Comparison of ENCODE assay signal across 8 cellular contexts in the genomic region with DNA sequence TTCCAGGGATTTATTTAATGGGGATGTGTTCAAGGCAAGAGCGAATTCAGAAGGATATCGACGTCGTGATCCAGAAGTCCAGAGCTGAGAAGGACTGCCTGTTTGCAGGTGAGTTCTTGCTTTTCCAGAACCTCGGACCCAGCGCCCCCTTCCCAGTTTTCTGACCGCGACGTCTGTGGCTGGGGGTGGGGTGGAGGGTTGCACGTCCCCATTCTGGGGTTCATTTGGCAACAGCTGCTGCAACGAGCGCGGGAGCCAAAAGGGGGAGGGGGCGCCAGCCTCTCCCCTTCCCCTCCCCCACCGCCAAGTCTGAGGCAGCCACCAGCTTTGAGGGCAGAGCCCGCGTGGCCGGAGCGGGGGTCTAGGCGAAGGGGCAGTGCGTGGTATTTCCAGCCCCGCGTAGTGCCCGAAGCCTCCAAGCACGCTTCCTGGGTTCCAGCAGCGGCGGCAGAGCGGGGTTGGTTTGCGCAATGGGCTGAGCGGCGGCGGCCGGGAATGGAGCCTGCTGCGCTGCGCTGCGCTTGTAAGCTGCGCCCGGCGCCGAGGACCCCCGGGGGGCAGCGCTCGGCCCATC. TPM values are rescaled to one million over a fixed set of nuclear protein-coding genes. Genes with fewer than 3 reads are reported as not detected.
DNase-seq lines count a peak whose midpoint lies in the region; ATAC-seq, FAIRE-seq and TF ChIP-seq lines count a peak whose summit lies in the region.

No MANE protein-coding gene starts in this region.

- peak overlapping the region; percentile 95 for H3K27ac Mint-ChIP-seq in CD4-positive, alpha-beta T cell

- H4K20me1 ChIP-seq in PC-3 (ENCODE audit: low read length) (no peaks in the 10 kb centered on the region), GM12878 (ENCODE audit: control insufficient read depth, insufficient read depth) (no peaks in the 10 kb centered on the region), smooth muscle cell (ENCODE audit: low read depth) (peaks cover 8% of the 10 kb centered on the region)

- CTCF ChIA-PET in CD4-positive, alpha-beta T cell (lab: Charles Lee), result interaction anchor here (1.0 to 1.9 kb wide), 2 partner anchors 53 to 226 kb away, joined by 3 to 9 read pairs; partner anchors contain the start of gene EMB
- CTCF ChIA-PET in PC-3 (lab: Charles Lee), result no interaction called here
- CTCF ChIA-PET in GM12878 (lab: Yijun Ruan, JAX), result interaction anchor here (0.9 to 1.5 kb wide), 4 partner anchors 26 to 100 kb away, joined by 3 to 4 read pairs (median 3); no protein-coding TSS in a partner anchor

- peaks cover 53% of the 10 kb centered on the region for H3K36me3 Mint-ChIP-seq in CD4-positive, alpha-beta T cell (ENCODE audit: low read depth)

- H3K36me3 ChIP-seq in PC-3 (ENCODE audit: low read depth, low read length), result no peaks in the 10 kb centered on the region
- H3K36me3 ChIP-seq in GM12878 (ENCODE audit: control insufficient read depth in 2 of 2, insufficient read depth in 2 of 2, low read length in 1 of 2), result no peaks in the 10 kb centered on the region; a peak in 2 of 4 replicates
- H3K36me3 ChIP-seq in smooth muscle cell (ENCODE audit: low read depth), result no peaks in the 10 kb centered on the region

- peak in 7 of 10 experiments; percentile 31 to 54 (median 43) for DNase-seq in CD4-positive, alpha-beta T cell
- DNase-seq in PC-3 (no peak), GM12878 (ENCODE audit: low read depth, low spot score) (no peak), iPS-NIHi7 (ENCODE audit: extremely low spot score) (peak; percentile 21), smooth muscle cell (lab: John Stamatoyannopoulos, UW; ENCODE audit: unreplicated experiment) (peak; percentile 64), OCI-M2 (lab: John Stamatoyannopoulos, UW; ENCODE audit: unreplicated experiment) (no peak)

- no peaks in the 10 kb centered on the region for H3K27me3 ChIP-seq in CD4-positive, alpha-beta T cell (ENCODE audit: control insufficient read depth, insufficient read depth, low read length)
- H3K27me3 ChIP-seq in PC-3 (ENCODE audit: low read length) (peaks cover 16% of the 10 kb centered on the region), GM12878 (replicated peaks in 1 of 2; ENCODE audit: control insufficient read depth in 2 of 2, insufficient read depth in 2 of 2, low read length in 1 of 2) (no peaks in the 10 kb centered on the region), smooth muscle cell (ENCODE audit: low read depth) (no peaks in the 10 kb centered on the region)

- H3K9me2 ChIP-seq in PC-3 (replicated peaks; ENCODE audit: low read length), result no peaks in the 10 kb centered on the region

- H3K4me3 Mint-ChIP-seq in CD4-positive, alpha-beta T cell, result peak overlapping the region; percentile 93

- no peaks in the 10 kb centered on the region for H3K9me3 ChIP-seq in CD4-positive, alpha-beta T cell (ENCODE audit: control insufficient read depth, low read length)
- H3K9me3 ChIP-seq in PC-3 (ENCODE audit: low read length) (no peaks in the 10 kb centered on the region), GM12878 (replicated peaks; ENCODE audit: control insufficient read depth, insufficient read depth, low read length) (no peaks in the 10 kb centered on the region), smooth muscle cell (replicated peaks; ENCODE audit: low read depth) (no peaks in the 10 kb centered on the region)

- peak overlapping the region; percentile 66 for H3K4me3 ChIP-seq in PC-3 (ENCODE audit: low read length)
- peak overlapping the region; percentile 81 for H3K4me3 ChIP-seq in GM12878
- H3K4me3 ChIP-seq in smooth muscle cell, result peak overlapping the region; percentile 65

- peak; percentile 61 for ATAC-seq in CD4-positive, alpha-beta T cell (ENCODE audit: poor library complexity)
- ATAC-seq in GM19324 (IDR thresholded peaks at IDR 0.05; ENCODE audit: low FRiP score, unreplicated experiment), result peak; percentile 45
- peak; percentile 56 for ATAC-seq in HG03354 (IDR thresholded peaks at IDR 0.05; ENCODE audit: poor library complexity, severe bottlenecking, unreplicated experiment)
- ATAC-seq in PC-3, result 0 out of 2 replicates have a peak, but pooled peaks have one; percentile 29
- ATAC-seq in GM12878, result peak; percentile 77

- H3F3A ChIP-seq in PC-3 (ENCODE audit: low read length, unreplicated experiment) (no peaks in the 10 kb centered on the region), smooth muscle cell (ENCODE audit: low read depth) (no peaks in the 10 kb centered on the region)

- H3K4me1 ChIP-seq in PC-3 (ENCODE audit: insufficient read depth, low read length) (no peaks in the 10 kb centered on the region), GM12878 (ENCODE audit: control insufficient read depth, insufficient read depth, low read length) (peaks cover 4% of the 10 kb centered on the region; the same call in 1 of the 2 replicates), smooth muscle cell (ENCODE audit: low read depth) (peaks cover 23% of the 10 kb centered on the region)

- H3K27ac ChIP-seq in CD4-positive, alpha-beta T cell (ENCODE audit: low read depth, low read length), result peak overlapping the region; percentile 100
- H3K27ac ChIP-seq in PC-3 (ENCODE audit: low read length), result no peak overlapping the region
- peak overlapping the region; percentile 91 for H3K27ac ChIP-seq in GM12878 (ENCODE audit: control insufficient read depth, insufficient read depth)
- H3K27ac ChIP-seq in smooth muscle cell (ENCODE audit: low read depth), result peak overlapping the region; percentile 84

- FAIRE-seq in GM12878 (lab: Jason Lieb, UNC), result no peak

- SMC1A ChIA-PET in GM12878 (lab: Charles Lee; ENCODE audit: uncharacterized antibody, unreplicated experiment), result interaction anchor here (1.5 to 3.3 kb wide), 4 partner anchors 18 to 90 kb away, joined by 5 to 11 read pairs (median 7); no protein-coding TSS in a partner anchor

- no peaks in the 10 kb centered on the region for H3K79me2 ChIP-seq in PC-3 (ENCODE audit: low read length)
- H3K79me2 ChIP-seq in GM12878 (ENCODE audit: control insufficient read depth, insufficient read depth, low read length), result peaks cover 51% of the 10 kb centered on the region
- H3K79me2 ChIP-seq in smooth muscle cell (ENCODE audit: low read depth), result peaks cover 47% of the 10 kb centered on the region

- RAD21 ChIA-PET in GM12878 (lab: Charles Lee; ENCODE audit: unreplicated experiment), result interaction anchor here (0.6 to 1.5 kb wide), 3 partner anchors 43 to 81 kb away, joined by 4 to 7 read pairs (median 5); no protein-coding TSS in a partner anchor

- H3K4me2 ChIP-seq in PC-3 (ENCODE audit: low read length), result peak overlapping the region; percentile 83
- H3K4me2 ChIP-seq in GM12878 (ENCODE audit: control insufficient read depth, insufficient read depth), result 0 out of 2 replicates have a peak overlapping the region, but pooled peaks have one; percentile 27
- peak overlapping the region; percentile 85 for H3K4me2 ChIP-seq in smooth muscle cell

- H3K4me1 Mint-ChIP-seq in CD4-positive, alpha-beta T cell (ENCODE audit: low read depth), result peaks cover 65% of the 10 kb centered on the region

- TF ChIP-seq EP300 in GM12878 (IDR thresholded peaks at IDR 0.05; ENCODE audit: borderline replicate concordance in 1 of 2, control insufficient read depth in 1 of 2, low read depth in 2 of 2, low read length in 2 of 2), result no peak

- intact Hi-C loops in CD4-positive, alpha-beta T cell (cut with DNase I, micrococcal nuclease), result loop anchor here in 1 of 2 experiments (5.0 kb wide), 3 partner anchors 75 to 155 kb away; no protein-coding TSS in a partner anchor
- intact Hi-C loops in PC-3 (cut with micrococcal nuclease) (no loop called here), GM12878 (cut with micrococcal nuclease; ENCODE audit: unreplicated experiment) (loop anchor here (1.0 to 5.0 kb wide), 4 partner anchors 44 to 220 kb away; no protein-coding TSS in a partner anchor)

- no peak; the same call in 1 of the 2 replicates for TF ChIP-seq POLR2A in GM12878 (IDR thresholded peaks at IDR 0.05; ENCODE audit: low read depth, low read length)

- H3K9ac ChIP-seq in PC-3 (ENCODE audit: low read length), result no peak overlapping the region
- peak overlapping the region; percentile 79 for H3K9ac ChIP-seq in GM12878 (ENCODE audit: control insufficient read depth, insufficient read depth, low read length)
- peak overlapping the region; percentile 97 for H3K9ac ChIP-seq in smooth muscle cell (ENCODE audit: low read depth)

- in situ Hi-C loops in GM12878 (cut with MboI), result loop anchor here (10.0 kb wide), 1 partner anchor 232 kb away; no protein-coding TSS in a partner anchor

- no peaks in the 10 kb centered on the region for H3K9me3 Mint-ChIP-seq in CD4-positive, alpha-beta T cell

- 2% methylated on average over 40 of the region's 43 CpGs for WGBS in GM12878 (ENCODE audit: insufficient coverage, insufficient replicate concordance, low lambda C conversion rate, missing lambda C conversion rate)
- WGBS in smooth muscle cell (ENCODE audit: low lambda C conversion rate), result under 1% methylated on average over 41 of the region's 43 CpGs

- H3K27me3 Mint-ChIP-seq in CD4-positive, alpha-beta T cell, result no peaks in the 10 kb centered on the region

- H2AFZ ChIP-seq in PC-3 (ENCODE audit: low read length) (peak overlapping the region; percentile 68), GM12878 (ENCODE audit: control insufficient read depth, low read depth, low read length) (peak overlapping the region; percentile 60; the same call in 1 of the 2 replicates), smooth muscle cell (ENCODE audit: low read depth) (peak overlapping the region; percentile 77)

- POLR2A ChIA-PET in CD4-positive, alpha-beta T cell (lab: Charles Lee), result interaction anchor here (0.6 to 3.3 kb wide), 21 partner anchors 18 to 297 kb away, joined by 3 to 51 read pairs (median 6); partner anchors contain the start of gene EMB
- POLR2A ChIA-PET in PC-3 (lab: Charles Lee; ENCODE audit: unreplicated experiment), result no interaction called here
- POLR2A ChIA-PET in GM12878 (lab: Charles Lee), result interaction anchor here (0.7 to 1.4 kb wide), 7 partner anchors 18 to 222 kb away, joined by 3 to 6 read pairs (median 3); no protein-coding TSS in a partner anchor

- no peak for TF ChIP-seq RAD21 in GM12878 (IDR thresholded peaks at IDR 0.05; ENCODE audit: insufficient read depth, low read depth, low read length)

- TF ChIP-seq CTCF in CD4-positive, alpha-beta T cell (IDR thresholded peaks at IDR 0.05), result no peak
- TF ChIP-seq CTCF in PC-3 (conservative IDR thresholded peaks at IDR 0.05; ENCODE audit: low read depth, low read length) (no peak), GM12878 (IDR thresholded peaks at IDR 0.05 in 2 of 3, conservative IDR thresholded peaks at IDR 0.05 in 1 of 3; ENCODE audit: control insufficient read depth in 2 of 3, extremely low read depth in 1 of 3, insufficient read depth in 1 of 3, low read depth in 3 of 3, low read length in 3 of 3) (no peak), smooth muscle cell (IDR thresholded peaks at IDR 0.05; ENCODE audit: borderline replicate concordance, insufficient read depth, poor library complexity, severe bottlenecking) (no peak)

- no TSS peak for BruUV-seq in PC-3 (replicated peaks; lab: Mats Ljungman, UMichigan)
- BruUV-seq in GM12878 (replicated peaks; lab: Mats Ljungman, UMichigan), result TSS peak; percentile 91

RNA-seq across cellular contexts. Expression of gene PARP8, which starts 0.7 kb away (rescaled TPM):
- 100 to 1,000 TPM; 181 to 200 TPM for total RNA-seq in CD4-positive, alpha-beta T cell
- total RNA-seq in PC-3 (2014; rRNA removed) (0.07 and 0.69 TPM in 2 replicates), GM12878 (2014; rRNA removed) (18.8 and 28.2 TPM in 2 replicates), GM12878 (2014; rRNA removed; fragmentation: Illumina TruSeq; extraction: Trizol) (33.9 and 37.6 TPM in 2 replicates), GM12878 (2021) (34.5 and 37.0 TPM in 2 replicates), smooth muscle cell (36.2 and 44.8 TPM in 2 replicates)
- total RNA-seq in GM12878 (2013; cell fraction: nucleolus; rRNA removed), result 266 and 283 TPM in 2 replicates
- 16.4 TPM for polyA plus RNA-seq in GM12878 (2011; ENCODE audit: low read depth)
- polyA plus RNA-seq in GM12878 (2011; rRNA removed) (65.2 and 92.4 TPM in 2 replicates), GM12878 (2014; fragmentation: Illumina TruSeq; extraction: Trizol) (32.3 and 43.8 TPM in 2 replicates), GM12878 (2014; fragmentation: Nextera tagmentation; extraction: Ambion mirVana) (10 to 100 TPM in 1 of 2 experiments, 1 to 10 TPM in 1; 9.1 to 11.9 TPM), GM12878 (2014; rRNA removed) (21.7 and 23.4 TPM in 2 replicates), GM12878 (2016; fragmentation: Nextera tagmentation; extraction: Ambion mirVana) (10 to 100 TPM; 16.0 to 19.5 TPM), smooth muscle cell (13.6 and 22.9 TPM in 2 replicates)
- polyA plus RNA-seq in GM12878 (2011; cell fraction: cytosol; rRNA removed), result 35.4 and 36.7 TPM in 2 replicates
- polyA plus RNA-seq in GM12878 (2011; cell fraction: nucleus; rRNA removed), result 80.6 and 103 TPM in 2 replicates
- polyA plus RNA-seq in GM12878 (2012), result 18.9 and 24.8 TPM in 2 replicates
- polyA minus RNA-seq in GM12878 (2011; rRNA and poly(A)+ RNA removed), result 114 and 133 TPM in 2 replicates
- 23.8 and 24.2 TPM in 2 replicates for polyA minus RNA-seq in GM12878 (2011; cell fraction: cytosol; rRNA and poly(A)+ RNA removed)
- 185 and 276 TPM in 2 replicates for polyA minus RNA-seq in GM12878 (2011; cell fraction: nucleus; rRNA and poly(A)+ RNA removed)

Comparison
In these comparisons a context has a peak if more than half of its experiments do, and no peak if none do; other contexts are left out.
1. DNase-seq: peak in CD4-positive, alpha-beta T cell (7 of 10), iPS-NIHi7 (single experiment) and smooth muscle cell (single experiment); none in PC-3 (single experiment), GM12878 (single experiment) and OCI-M2 (single experiment).
2. H3K4me2 ChIP-seq: peak in every context shown above with its lines; median percentile 85 in smooth muscle cell; 83 in PC-3; 27 in GM12878.
3. RNA of gene PARP8, which starts 0.7 kb away (total RNA-seq): 181 to 200 TPM in CD4-positive, alpha-beta T cell, 36.2 to 44.8 TPM in smooth muscle cell and 18.8 to 283 TPM in GM12878; 0.07 to 0.69 TPM in PC-3; every median in the first group is over 10 times any median in the second.
4. Peak in every context shown above with its lines, with median percentiles within 50 percentile points of each other: ATAC-seq, H2AFZ ChIP-seq and H3K4me3 ChIP-seq.